ENCODE assay signal across 20 cellular contexts in the genomic region with DNA sequence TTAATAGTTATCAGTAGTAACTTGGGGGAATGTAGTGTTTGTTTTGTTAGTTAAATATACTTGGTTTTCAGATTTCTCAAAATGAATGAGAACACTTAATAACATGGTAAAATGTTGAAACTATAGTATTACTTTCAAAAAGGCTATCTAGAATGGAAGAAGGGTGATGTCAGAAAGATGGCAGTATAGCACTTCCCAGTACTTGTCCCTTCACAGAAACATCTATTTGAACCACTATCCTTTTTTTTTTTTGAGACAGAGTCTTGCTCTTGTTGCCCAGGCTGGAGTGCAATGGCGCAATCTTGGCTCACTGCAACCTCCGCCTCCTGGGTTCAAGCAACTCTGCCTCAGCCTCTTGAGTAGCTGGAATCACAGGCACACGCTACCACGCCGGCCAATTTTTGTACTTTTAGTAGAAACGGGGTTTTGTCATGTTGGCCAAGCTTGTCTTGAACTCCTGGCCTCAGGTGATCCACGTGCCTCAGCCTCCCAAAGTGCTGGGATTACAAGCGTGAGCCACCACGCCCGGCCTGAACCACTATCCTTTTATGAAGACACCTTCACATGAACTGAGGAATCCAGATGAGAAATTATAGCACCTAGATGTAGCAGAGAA.
"Had no signal": no experiment of that assay in that cellular context is flagged by ENCODE, and none has a peak within 500 bp of the region (broad histone marks: within the 10 kb centered on the region; RNA-seq: fewer than 3 reads in every experiment).

No MANE protein-coding gene starts in this region.

- H3K4me1 ChIP-seq: psoas muscle had no signal

- H3K9me3 ChIP-seq: pancreas, thyroid gland had no signal

- H3K27ac ChIP-seq: cardiac muscle cell, pancreas, psoas muscle, right atrium auricular region had no signal

- H3K36me3 ChIP-seq: cardiac muscle cell, pancreas, right atrium auricular region, spleen, thyroid gland had no signal

- DNase-seq: activated CD4-positive, alpha-beta memory T cell treated with anti-CD3 and anti-CD28 coated beads for 36 hours; activated CD4-positive, alpha-beta T cell treated with anti-CD3 and anti-CD28 coated beads for 4 hours; activated CD4-positive, CD25-positive, alpha-beta regulatory T cell; activated naive CD4-positive, alpha-beta T cell treated with anti-CD3 and anti-CD28 coated beads for 36 hours; activated naive CD8-positive, alpha-beta T cell treated with anti-CD3 and anti-CD28 coated beads, Interleukin-2, amount 10 ng/mL, durations not matched to agents 7 days and 5 days; activated T-cell treated with anti-CD3 and anti-CD28 coated beads, Interleukin-2, amount 50 U/mL, for 48 hours; amygdala; erythroblast; foreskin fibroblast; kidney; pancreas; psoas muscle; spleen; stimulated activated CD4-positive, alpha-beta T cell treated with anti-CD3 and anti-CD28 coated beads, Interleukin-4, amount 100 ng/mL, for 24 hours; stimulated activated naive CD4-positive, alpha-beta T cell treated with Interleukin-2 at 50 U/mL for 16 hours; T1000; thyroid gland had no signal

- H3K27me3 ChIP-seq: cardiac muscle cell, pancreas, right atrium auricular region, spleen, thyroid gland had no signal

- FAIRE-seq: kidney, pancreas, urothelium cell line had no signal

- H3K4me3 ChIP-seq: cardiac muscle cell, pancreas, psoas muscle, right atrium auricular region, spleen, thyroid gland had no signal

- ATAC-seq: psoas muscle had no signal
